ENCODE assay signal across 16 cellular contexts in genomic region chr2:9836074-9836473, GRCh38. TPM values are rescaled to one million over a fixed set of nuclear protein-coding genes. Genes with fewer than 3 reads are reported as not detected.
DNase-seq lines count a peak whose midpoint lies in the region; ATAC-seq and TF ChIP-seq lines count a peak whose summit lies in the region.
"Had no signal": no experiment of that assay in that cellular context is flagged by ENCODE, and none has a peak within 500 bp of the region (broad histone marks: within the 10 kb centered on the region; RNA-seq: fewer than 3 reads in every experiment).

No MANE protein-coding gene starts in this region.

- no CpG with 5 or more reads among the region's 3 CpGs for WGBS in trophoblast cell (ENCODE audit: extremely low coverage, insufficient coverage, insufficient read length)
- WGBS in endodermal cell (ENCODE audit: insufficient coverage in 1 of 2, insufficient read length in 1 of 2), 2 experiments: 93 to 100% methylated on average over 1 to 3 of the region's 3 CpGs

- H3K9ac ChIP-seq in adipocyte (ENCODE audit: low read length) (peak overlapping the region; percentile 67), trophoblast cell (ENCODE audit: low read length) (no peak overlapping the region), endodermal cell (ENCODE audit: extremely low read depth, low read length, poor library complexity, severe bottlenecking) (no peak overlapping the region)
- H3K9ac ChIP-seq: BLaER1 had no signal

- peak overlapping the region; percentile 6 for H2AK5ac ChIP-seq in trophoblast cell (ENCODE audit: low read length)

- peak overlapping the region; percentile 60 for H4K91ac ChIP-seq in trophoblast cell (ENCODE audit: low read depth, low read length)

- no peaks in the 10 kb centered on the region for H3K36me3 Mint-ChIP-seq in stimulated activated effector memory CD8-positive, alpha-beta T cell treated with anti-CD3 and anti-CD28 coated beads, Interleukin-12 subunit alpha, Interleukin-12 subunit beta, amount 100 ng/mL, for 72 hours
- no peaks in the 10 kb centered on the region for H3K36me3 Mint-ChIP-seq in stimulated activated naive B cell treated with anti-CD40 and anti-IgM and Interleukin-4, amounts not matched to agents 10 μg/mL and 1 μg/mL and 100 μg/mL, for 72 hours
- no peaks in the 10 kb centered on the region for H3K36me3 Mint-ChIP-seq in endodermal cell (ENCODE audit: low read depth)
- H3K36me3 Mint-ChIP-seq: CD8-positive, alpha-beta memory T cell had no signal

- no peak overlapping the region for H3K4me2 ChIP-seq in trophoblast cell (ENCODE audit: low read length)
- H3K4me2 ChIP-seq: BLaER1 had no signal

- no peak overlapping the region for H4K12ac ChIP-seq in trophoblast cell (ENCODE audit: low read depth, low read length)

- H3K4me1 ChIP-seq in adipocyte (ENCODE audit: control insufficient read depth, insufficient read depth, low read length) (peaks cover 19% of the 10 kb centered on the region), trophoblast cell (ENCODE audit: control insufficient read depth in 1 of 2, insufficient read depth in 2 of 2, low read length in 2 of 2) (peaks cover 15 to 19% of the 10 kb centered on the region in 2 experiments), endodermal cell (ENCODE audit: control insufficient read depth, insufficient read depth, low read length) (no peaks in the 10 kb centered on the region)
- H3K4me1 ChIP-seq: BLaER1 had no signal

- no peak overlapping the region for H3K4ac ChIP-seq in trophoblast cell (ENCODE audit: low read depth, low read length)

- no peak overlapping the region for H2AFZ ChIP-seq in trophoblast cell (ENCODE audit: insufficient read depth, low read length, poor library complexity)

- no peaks in the 10 kb centered on the region for H3K4me1 Mint-ChIP-seq in stimulated activated effector memory CD8-positive, alpha-beta T cell treated with anti-CD3 and anti-CD28 coated beads, Interleukin-12 subunit alpha, Interleukin-12 subunit beta, amount 100 ng/mL, for 72 hours
- H3K4me1 Mint-ChIP-seq in stimulated activated naive B cell treated with anti-CD40 and anti-IgM and Interleukin-4, amounts not matched to agents 10 μg/mL and 1 μg/mL and 100 μg/mL, for 72 hours: no peaks in the 10 kb centered on the region
- peaks cover 7% of the 10 kb centered on the region for H3K4me1 Mint-ChIP-seq in endodermal cell
- H3K4me1 Mint-ChIP-seq: CD8-positive, alpha-beta memory T cell had no signal

- peak overlapping the region; percentile 84 for H2BK120ac ChIP-seq in trophoblast cell (ENCODE audit: insufficient read depth, low read length, poor library complexity)

- H3K18ac ChIP-seq in trophoblast cell (ENCODE audit: low read length): no peak overlapping the region

- no peak for TF ChIP-seq CTCF in endodermal cell (conservative IDR thresholded peaks at IDR 0.05)

- H3K4me3 Mint-ChIP-seq in stimulated activated effector memory CD8-positive, alpha-beta T cell treated with anti-CD3 and anti-CD28 coated beads, Interleukin-12 subunit alpha, Interleukin-12 subunit beta, amount 100 ng/mL, for 72 hours: no peak overlapping the region
- H3K4me3 Mint-ChIP-seq in stimulated activated naive B cell treated with anti-CD40 and anti-IgM and Interleukin-4, amounts not matched to agents 10 μg/mL and 1 μg/mL and 100 μg/mL, for 72 hours: no peak overlapping the region
- no peak overlapping the region for H3K4me3 Mint-ChIP-seq in endodermal cell
- H3K4me3 Mint-ChIP-seq: CD8-positive, alpha-beta memory T cell had no signal

- H3K9me3 Mint-ChIP-seq in stimulated activated effector memory CD8-positive, alpha-beta T cell treated with anti-CD3 and anti-CD28 coated beads, Interleukin-12 subunit alpha, Interleukin-12 subunit beta, amount 100 ng/mL, for 72 hours: no peaks in the 10 kb centered on the region
- no peaks in the 10 kb centered on the region for H3K9me3 Mint-ChIP-seq in stimulated activated naive B cell treated with anti-CD40 and anti-IgM and Interleukin-4, amounts not matched to agents 10 μg/mL and 1 μg/mL and 100 μg/mL, for 72 hours
- no peaks in the 10 kb centered on the region for H3K9me3 Mint-ChIP-seq in endodermal cell
- H3K9me3 Mint-ChIP-seq: CD8-positive, alpha-beta memory T cell had no signal

- H3K9me3 ChIP-seq in adipocyte (ENCODE audit: control insufficient read depth, low read length) (no peaks in the 10 kb centered on the region), trophoblast cell (ENCODE audit: insufficient read depth, low read depth, low read length) (peaks cover 2% of the 10 kb centered on the region), endodermal cell (ENCODE audit: control insufficient read depth, low read length) (no peaks in the 10 kb centered on the region)
- H3K9me3 ChIP-seq: BLaER1, Caco-2 had no signal

- no peaks in the 10 kb centered on the region for H3K36me3 ChIP-seq in adipocyte (ENCODE audit: control insufficient read depth, insufficient read depth, low read length, severe bottlenecking)
- H3K36me3 ChIP-seq in trophoblast cell (ENCODE audit: control insufficient read depth in 1 of 2, insufficient read depth in 2 of 2, low read length in 2 of 2): no peaks in the 10 kb centered on the region
- H3K36me3 ChIP-seq in endodermal cell (ENCODE audit: control insufficient read depth, insufficient read depth, low read length): no peaks in the 10 kb centered on the region
- H3K36me3 ChIP-seq: BLaER1 had no signal

- H3K23ac ChIP-seq in trophoblast cell (ENCODE audit: low read length): no peak overlapping the region

- no peak overlapping the region for H3K4me3 ChIP-seq in adipocyte (ENCODE audit: low read length)
- H3K4me3 ChIP-seq in trophoblast cell (ENCODE audit: low read depth, low read length): no peak overlapping the region
- no peak overlapping the region for H3K4me3 ChIP-seq in endodermal cell (ENCODE audit: low read length)
- H3K4me3 ChIP-seq: BLaER1 had no signal

- H3K27me3 Mint-ChIP-seq in stimulated activated naive B cell treated with anti-CD40 and anti-IgM and Interleukin-4, amounts not matched to agents 10 μg/mL and 1 μg/mL and 100 μg/mL, for 72 hours: peaks cover 10 to 11% of the 10 kb centered on the region in 2 donors
- H3K27me3 Mint-ChIP-seq in endodermal cell (ENCODE audit: insufficient read depth): no peaks in the 10 kb centered on the region

- no peak overlapping the region for H3K27ac ChIP-seq in trophoblast cell (ENCODE audit: low read depth, low read length)
- no peak overlapping the region for H3K27ac ChIP-seq in endodermal cell (ENCODE audit: low read depth, low read length)
- H3K27ac ChIP-seq: 22Rv1, BLaER1 had no signal

- no peak for ATAC-seq in stimulated activated effector memory CD8-positive, alpha-beta T cell treated with anti-CD3 and anti-CD28 coated beads, Interleukin-12 subunit alpha, Interleukin-12 subunit beta, amount 100 ng/mL, for 72 hours
- no peak for ATAC-seq in stimulated activated naive B cell treated with anti-CD40 and anti-IgM and Interleukin-4, amounts not matched to agents 10 μg/mL and 1 μg/mL and 100 μg/mL, for 72 hours (replicated peaks)
- ATAC-seq: HCT116 had no signal

- no peaks in the 10 kb centered on the region for H3K79me2 ChIP-seq in trophoblast cell (ENCODE audit: control insufficient read depth, insufficient read depth, low read length, poor library complexity)

- H3K27ac Mint-ChIP-seq in stimulated activated effector memory CD8-positive, alpha-beta T cell treated with anti-CD3 and anti-CD28 coated beads, Interleukin-12 subunit alpha, Interleukin-12 subunit beta, amount 100 ng/mL, for 72 hours: peak overlapping the region; percentile 40
- H3K27ac Mint-ChIP-seq in stimulated activated naive B cell treated with anti-CD40 and anti-IgM and Interleukin-4, amounts not matched to agents 10 μg/mL and 1 μg/mL and 100 μg/mL, for 72 hours: no peak overlapping the region
- no peak overlapping the region for H3K27ac Mint-ChIP-seq in endodermal cell

- no peaks in the 10 kb centered on the region for H3K27me3 ChIP-seq in adipocyte (replicated peaks; ENCODE audit: control insufficient read depth, insufficient read depth, low read length)
- no peaks in the 10 kb centered on the region for H3K27me3 ChIP-seq in trophoblast cell (ENCODE audit: insufficient read depth, low read length)
- no peaks in the 10 kb centered on the region for H3K27me3 ChIP-seq in endodermal cell (ENCODE audit: control insufficient read depth, insufficient read depth, low read length, poor library complexity, severe bottlenecking)
- H3K27me3 ChIP-seq: BLaER1 had no signal

- H4K8ac ChIP-seq in trophoblast cell (ENCODE audit: low read depth, low read length): peak overlapping the region; percentile 3

- DNase-seq in NCI-H82 (lab: John Stamatoyannopoulos, UW) (peak; percentile 35), NCI-H82 treated with DMSO at 0.1 percent for 48 hours (lab: John Stamatoyannopoulos, UW; ENCODE audit: unreplicated experiment) (no peak), adipocyte (ENCODE audit: low read depth) (no peak), trophoblast cell (no peak), occipital lobe (lab: John Stamatoyannopoulos, UW) (no peak), endodermal cell (no peak)
- no peak for DNase-seq in stimulated activated effector memory CD8-positive, alpha-beta T cell treated with anti-CD3 and anti-CD28 coated beads, Interleukin-12 subunit alpha, Interleukin-12 subunit beta, amount 100 ng/mL, for 72 hours (ENCODE audit: low spot score in 2 of 2)
- DNase-seq in stimulated activated naive B cell treated with anti-CD40 and anti-IgM and Interleukin-4, amounts not matched to agents 10 μg/mL and 1 μg/mL and 100 μg/mL, for 72 hours: no peak
- DNase-seq: AML-193; Caco-2; CD8-positive, alpha-beta memory T cell; DND-41; GDM1 had no signal

- H3K14ac ChIP-seq in trophoblast cell (ENCODE audit: low read length): peak overlapping the region; percentile 76

- H2BK12ac ChIP-seq in trophoblast cell (ENCODE audit: low read length): peak overlapping the region; percentile 83

- peaks cover 15% of the 10 kb centered on the region for H3K79me1 ChIP-seq in trophoblast cell (ENCODE audit: low read length)

- peak overlapping the region; percentile 1 for H2BK5ac ChIP-seq in trophoblast cell (ENCODE audit: low read depth, low read length, poor library complexity)

RNA-seq across cellular contexts. Expression of gene TAF1B, which starts 7.2 kb away (rescaled TPM):
- polyA plus RNA-seq in trophoblast cell (2013): 20.9 and 23.2 TPM in 2 replicates
- total RNA-seq in occipital lobe: 48.0 TPM
- 10 to 100 TPM; 36.2 to 41.9 TPM for total RNA-seq in endodermal cell
- 33.5 TPM for polyA plus RNA-seq in endodermal cell (2013, experiment 1 of 2)
- 35.1 TPM for polyA plus RNA-seq in endodermal cell (2013, experiment 2 of 2)
